8 cellular contexts compared by ENCODE assay signal in the genomic region with DNA sequence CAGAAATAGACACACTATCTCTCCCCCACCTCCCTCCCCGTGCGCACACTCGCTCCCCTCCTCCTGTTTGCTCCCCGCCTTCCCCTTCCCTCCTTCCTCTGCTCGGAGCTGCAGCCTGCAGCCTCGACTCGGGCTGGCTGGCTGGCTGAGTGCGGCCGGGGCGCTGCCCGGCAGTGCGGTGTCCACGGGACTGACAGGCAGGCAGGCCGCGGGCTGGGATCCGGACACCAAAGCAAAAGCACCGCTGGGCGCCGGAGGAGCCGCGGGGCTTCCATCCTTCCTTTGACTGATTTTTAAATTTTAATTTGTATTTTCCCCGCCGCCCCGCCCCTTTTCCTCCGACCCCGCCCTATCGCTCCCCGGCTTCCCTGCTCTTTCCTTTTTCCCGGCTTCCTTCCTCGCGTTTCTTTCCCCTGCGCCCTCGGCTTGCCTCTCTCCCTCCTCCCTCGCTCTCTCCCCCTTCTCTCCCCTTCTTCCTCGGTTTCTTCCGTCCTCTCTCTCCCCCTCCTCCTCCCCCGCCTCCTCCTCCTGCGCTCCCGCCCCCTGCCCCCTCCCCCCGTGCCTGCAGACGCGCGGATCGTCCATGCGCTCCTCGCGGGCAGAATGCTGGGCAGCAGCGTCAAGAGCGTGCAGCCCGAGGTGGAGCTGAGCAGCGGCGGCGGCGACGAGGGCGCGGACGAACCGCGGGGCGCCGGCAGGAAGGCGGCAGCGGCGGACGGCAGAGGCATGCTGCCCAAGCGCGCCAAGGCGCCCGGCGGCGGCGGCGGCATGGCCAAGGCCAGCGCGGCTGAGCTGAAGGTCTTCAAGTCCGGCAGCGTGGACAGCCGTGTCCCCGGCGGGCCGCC.
DNase-seq lines count a peak whose midpoint lies in the region; ATAC-seq and TF ChIP-seq lines count a peak whose summit lies in the region.

No MANE protein-coding gene starts in this region.

- peak in 1 of 3 donors; percentile 21 for TF ChIP-seq POLR2A in body of pancreas (IDR thresholded peaks at IDR 0.05)

- no peak overlapping the region for H2AFZ ChIP-seq in smooth muscle cell (ENCODE audit: low read depth)

- intact Hi-C loops in body of pancreas (cut with DNase I) = no loop called here

- H3K9ac ChIP-seq in smooth muscle cell (ENCODE audit: low read depth) = peak overlapping the region; percentile 62

- H3K27me3 ChIP-seq in body of pancreas (no peaks in the 10 kb centered on the region), smooth muscle cell (ENCODE audit: low read depth) (no peaks in the 10 kb centered on the region)

- H3K4me1 ChIP-seq in body of pancreas (peaks cover 30% of the 10 kb centered on the region), smooth muscle cell (ENCODE audit: low read depth) (peaks cover 31% of the 10 kb centered on the region)

- H3F3A ChIP-seq in smooth muscle cell (ENCODE audit: low read depth) = peaks cover 18% of the 10 kb centered on the region

- TF ChIP-seq CTCF in body of pancreas (IDR thresholded peaks at IDR 0.05) (no peak), smooth muscle cell (IDR thresholded peaks at IDR 0.05; ENCODE audit: borderline replicate concordance, insufficient read depth, poor library complexity, severe bottlenecking) (no peak)

- H3K4me3 ChIP-seq in body of pancreas = peak overlapping the region in 1 of 2 donors; percentile 17
- H3K4me3 ChIP-seq in iPS-18c (ENCODE audit: insufficient read depth, low read depth, low read length) = peak overlapping the region; percentile 84
- H3K4me3 ChIP-seq in smooth muscle cell = peak overlapping the region; percentile 59

- no peaks in the 10 kb centered on the region for H3K9me3 ChIP-seq in body of pancreas
- no peaks in the 10 kb centered on the region for H3K9me3 ChIP-seq in iPS-18c (ENCODE audit: control insufficient read depth, insufficient read depth, low read length)
- no peaks in the 10 kb centered on the region for H3K9me3 ChIP-seq in smooth muscle cell (replicated peaks; ENCODE audit: low read depth)

- H3K79me2 ChIP-seq in smooth muscle cell (ENCODE audit: low read depth) = peaks cover 59% of the 10 kb centered on the region

- H3K36me3 ChIP-seq in body of pancreas (replicated peaks in 1 of 2; ENCODE audit: insufficient read depth in 1 of 2, low read depth in 2 of 2) (no peaks in the 10 kb centered on the region), smooth muscle cell (ENCODE audit: low read depth) (no peaks in the 10 kb centered on the region)

- ATAC-seq in body of pancreas (peak; percentile 59), GM18870 (IDR thresholded peaks at IDR 0.05; ENCODE audit: unreplicated experiment) (no peak)

- peak overlapping the region; percentile 90 for H3K4me2 ChIP-seq in smooth muscle cell

- peaks cover 72% of the 10 kb centered on the region for H4K20me1 ChIP-seq in smooth muscle cell (ENCODE audit: low read depth)

- peak; percentile 11 for DNase-seq in DMS79 treated with DMSO at 0.1 percent for 48 hours (lab: John Stamatoyannopoulos, UW)
- peak; percentile 82 for DNase-seq in NCI-H1436 (lab: John Stamatoyannopoulos, UW)
- peak; percentile 42 to 59 (median 51) for DNase-seq in body of pancreas
- peak; percentile 64 for DNase-seq in smooth muscle cell (lab: John Stamatoyannopoulos, UW; ENCODE audit: unreplicated experiment)
- no peak for DNase-seq in stimulated activated CD4-positive, alpha-beta T cell treated with anti-CD3 and anti-CD28 coated beads, Interleukin-2, amount 100 ng/mL, for 48 hours
- DNase-seq in OCI-M1 (lab: John Stamatoyannopoulos, UW) = no peak

- 1 to 3% methylated on average over 32 to 51 of the region's 82 CpGs for WGBS in body of pancreas, 2 donors
- 4% methylated on average over 26 of the region's 82 CpGs for WGBS in smooth muscle cell (ENCODE audit: low lambda C conversion rate)

- peak overlapping the region in 2 of 4 donors; percentile 36 to 38 for H3K27ac ChIP-seq in body of pancreas
- peak overlapping the region; percentile 30 for H3K27ac ChIP-seq in smooth muscle cell (ENCODE audit: low read depth)

Comparison
In these comparisons a context has a peak if more than half of its experiments do, and no peak if none do; other contexts are left out.
1. DNase-seq: peak in DMS79 treated with DMSO at 0.1 percent for 48 hours (single experiment), NCI-H1436 (single experiment), body of pancreas (4 of 4) and smooth muscle cell (single experiment); none in stimulated activated CD4-positive, alpha-beta T cell treated with anti-CD3 and anti-CD28 coated beads, Interleukin-2, amount 100 ng/mL, for 48 hours (0 of 2) and OCI-M1 (single experiment).